29 cellular contexts compared by ENCODE assay signal in genomic region chr12:48050174-48050573, GRCh38. TPM values are rescaled to one million over a fixed set of nuclear protein-coding genes. Genes with fewer than 3 reads are reported as not detected.
"Had no signal": no experiment of that assay in that cellular context is flagged by ENCODE, and none has a peak within 500 bp of the region (broad histone marks: within the 10 kb centered on the region; RNA-seq: fewer than 3 reads in every experiment).

No MANE protein-coding gene starts in this region.

- ATAC-seq: right lobe of liver; stimulated activated memory B cell treated with anti-CD40 and anti-IgM and Interleukin-4, amounts not matched to agents 10 μg/mL and 1 μg/mL and 100 μg/mL, for 72 hours; stimulated activated naive CD8-positive, alpha-beta T cell treated with anti-CD3 and anti-CD28 coated beads, Interleukin-15, amount 100 ng/mL, for 72 hours had no signal

- DNase-seq: hippocampal formation; immature natural killer cell; kidney; left ventricle myocardium inferior; mesendoderm; naive B cell; natural killer cell; nephron progenitor cell; occipital lobe; right lobe of liver; stimulated activated CD4-positive, alpha-beta T cell treated with anti-CD3 and anti-CD28 coated beads, Interleukin-1b, Interleukin-23, amount 100 ng/mL, for 48 hours; stimulated activated CD4-positive, alpha-beta T cell treated with anti-CD3 and anti-CD28 coated beads, Interleukin-2, amount 100 ng/mL, for 48 hours; stimulated activated CD4-positive, alpha-beta T cell treated with anti-CD3 and anti-CD28 coated beads, Interleukin-4, amount 100 ng/mL, for 4 hours; stimulated activated CD8-positive, alpha-beta memory T cell treated with anti-CD3 and anti-CD28 coated beads, Interleukin-4, amount 100 ng/mL, for 48 hours; stimulated activated naive CD4-positive, alpha-beta T cell treated with Interleukin-2 at 50 U/mL for 16 hours; stimulated activated naive CD8-positive, alpha-beta T cell treated with anti-CD3 and anti-CD28 coated beads, Interleukin-15, amount 100 ng/mL, for 72 hours; substantia nigra; uterus had no signal

- H3K27me3 Mint-ChIP-seq: naive B cell; stimulated activated memory B cell treated with anti-CD40 and anti-IgM and Interleukin-4, amounts not matched to agents 10 μg/mL and 1 μg/mL and 100 μg/mL, for 72 hours; stimulated activated naive CD8-positive, alpha-beta T cell treated with anti-CD3 and anti-CD28 coated beads, Interleukin-15, amount 100 ng/mL, for 72 hours; type B pancreatic cell had no signal

- H3K4me3 Mint-ChIP-seq: immature natural killer cell; mesothelial cell of epicardium; naive B cell; natural killer cell; nephron progenitor cell; neural progenitor cell; stimulated activated memory B cell treated with anti-CD40 and anti-IgM and Interleukin-4, amounts not matched to agents 10 μg/mL and 1 μg/mL and 100 μg/mL, for 72 hours; stimulated activated naive CD8-positive, alpha-beta T cell treated with anti-CD3 and anti-CD28 coated beads, Interleukin-15, amount 100 ng/mL, for 72 hours; type B pancreatic cell had no signal

- H3K9me3 Mint-ChIP-seq: immature natural killer cell; mesothelial cell of epicardium; naive B cell; natural killer cell; nephron progenitor cell; neural progenitor cell; stimulated activated memory B cell treated with anti-CD40 and anti-IgM and Interleukin-4, amounts not matched to agents 10 μg/mL and 1 μg/mL and 100 μg/mL, for 72 hours; stimulated activated naive CD8-positive, alpha-beta T cell treated with anti-CD3 and anti-CD28 coated beads, Interleukin-15, amount 100 ng/mL, for 72 hours; type B pancreatic cell had no signal

- H3K27ac Mint-ChIP-seq: immature natural killer cell; mesothelial cell of epicardium; naive B cell; natural killer cell; nephron progenitor cell; neural progenitor cell; stimulated activated memory B cell treated with anti-CD40 and anti-IgM and Interleukin-4, amounts not matched to agents 10 μg/mL and 1 μg/mL and 100 μg/mL, for 72 hours; type B pancreatic cell had no signal

- H3K4me1 Mint-ChIP-seq: immature natural killer cell; mesothelial cell of epicardium; nephron progenitor cell; neural progenitor cell; stimulated activated memory B cell treated with anti-CD40 and anti-IgM and Interleukin-4, amounts not matched to agents 10 μg/mL and 1 μg/mL and 100 μg/mL, for 72 hours; stimulated activated naive CD8-positive, alpha-beta T cell treated with anti-CD3 and anti-CD28 coated beads, Interleukin-15, amount 100 ng/mL, for 72 hours had no signal

RNA-seq across cellular contexts. Expression of gene COL2A1, which starts 45.9 kb away (rescaled TPM):
- total RNA-seq: kidney, left ventricle myocardium inferior, mononuclear cell, natural killer cell, posterior vena cava, pulmonary artery endothelial cell, renal cortical epithelial cell, right atrium auricular region, right lobe of liver, tibial nerve, ureter had no signal
